Comparison of ENCODE assay signal across 2 cellular contexts in the genomic region with DNA sequence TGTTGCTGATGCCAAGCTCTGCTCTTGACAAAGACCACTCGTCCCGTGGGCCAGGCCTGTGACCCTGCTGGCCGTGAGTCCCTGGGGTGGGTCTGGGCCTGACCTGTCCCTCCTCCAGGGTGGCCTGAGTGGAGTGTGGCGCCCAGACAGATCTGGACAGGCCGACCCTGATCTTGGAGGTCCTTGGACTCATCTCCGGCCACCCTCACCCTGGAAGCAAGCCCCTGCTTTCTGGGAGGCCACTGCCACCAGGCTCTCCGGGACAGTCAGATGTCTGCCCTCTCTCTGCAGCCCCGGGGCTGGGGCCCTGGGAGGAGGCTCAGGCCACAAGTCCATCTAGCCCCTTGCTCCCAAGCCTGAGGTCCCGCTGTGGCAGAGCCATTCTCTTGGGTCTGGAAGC.
TF ChIP-seq lines count a peak whose summit lies in the region.

No MANE protein-coding gene starts in this region.

TF ChIP-seq in IMR-90, 13 proteins besides CTCF, POLR2A, EP300 and RAD21:
- no peak for TF ChIP-seq NFE2L2 (IDR thresholded peaks at IDR 0.05; ENCODE audit: low read depth, low read length)
- TF ChIP-seq RCOR1 (IDR thresholded peaks at IDR 0.05; ENCODE audit: insufficient replicate concordance, low read length): no peak
- TF ChIP-seq SMC3 (IDR thresholded peaks at IDR 0.05; ENCODE audit: low read depth, low read length): no peak
- no peak for TF ChIP-seq MXI1 (IDR thresholded peaks at IDR 0.05; ENCODE audit: borderline replicate concordance, low read depth, low read length)
- no peak for TF ChIP-seq FOS (IDR thresholded peaks at IDR 0.05; ENCODE audit: low read depth, low read length)
- TF ChIP-seq, protein P1, sequence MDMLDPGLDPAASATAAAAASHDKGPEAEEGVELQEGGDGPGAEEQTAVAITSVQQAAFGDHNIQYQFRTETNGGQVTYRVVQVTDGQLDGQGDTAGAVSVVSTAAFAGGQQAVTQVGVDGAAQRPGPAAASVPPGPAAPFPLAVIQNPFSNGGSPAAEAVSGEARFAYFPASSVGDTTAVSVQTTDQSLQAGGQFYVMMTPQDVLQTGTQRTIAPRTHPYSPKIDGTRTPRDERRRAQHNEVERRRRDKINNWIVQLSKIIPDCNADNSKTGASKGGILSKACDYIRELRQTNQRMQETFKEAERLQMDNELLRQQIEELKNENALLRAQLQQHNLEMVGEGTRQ (IDR thresholded peaks at IDR 0.05; ENCODE audit: low read depth, low read length): no peak
- TF ChIP-seq MAZ (IDR thresholded peaks at IDR 0.05; ENCODE audit: borderline replicate concordance, low read depth, low read length): no peak

TF ChIP-seq in H1, 55 proteins besides CTCF, POLR2A, EP300 and RAD21:
- TF ChIP-seq NRF1 (IDR thresholded peaks at IDR 0.05; ENCODE audit: low read depth, low read length) (no peak), CHD2 (IDR thresholded peaks at IDR 0.05; ENCODE audit: low read length) (no peak), RBBP5 (IDR thresholded peaks at IDR 0.05; ENCODE audit: borderline replicate concordance, low read depth, low read length) (no peak)
TF ChIP-seq in H1: peak in this region for 0.
